1 cellular context compared by ENCODE assay signal in genomic region chr18:76528477-76529432, GRCh38.
TF ChIP-seq lines count a peak whose summit lies in the region.

No MANE protein-coding gene starts in this region.

TF ChIP-seq in HepG2, 621 proteins besides CTCF, POLR2A, EP300 and RAD21 (continued from another document and continues in another):
- TF ChIP-seq, protein P1, sequence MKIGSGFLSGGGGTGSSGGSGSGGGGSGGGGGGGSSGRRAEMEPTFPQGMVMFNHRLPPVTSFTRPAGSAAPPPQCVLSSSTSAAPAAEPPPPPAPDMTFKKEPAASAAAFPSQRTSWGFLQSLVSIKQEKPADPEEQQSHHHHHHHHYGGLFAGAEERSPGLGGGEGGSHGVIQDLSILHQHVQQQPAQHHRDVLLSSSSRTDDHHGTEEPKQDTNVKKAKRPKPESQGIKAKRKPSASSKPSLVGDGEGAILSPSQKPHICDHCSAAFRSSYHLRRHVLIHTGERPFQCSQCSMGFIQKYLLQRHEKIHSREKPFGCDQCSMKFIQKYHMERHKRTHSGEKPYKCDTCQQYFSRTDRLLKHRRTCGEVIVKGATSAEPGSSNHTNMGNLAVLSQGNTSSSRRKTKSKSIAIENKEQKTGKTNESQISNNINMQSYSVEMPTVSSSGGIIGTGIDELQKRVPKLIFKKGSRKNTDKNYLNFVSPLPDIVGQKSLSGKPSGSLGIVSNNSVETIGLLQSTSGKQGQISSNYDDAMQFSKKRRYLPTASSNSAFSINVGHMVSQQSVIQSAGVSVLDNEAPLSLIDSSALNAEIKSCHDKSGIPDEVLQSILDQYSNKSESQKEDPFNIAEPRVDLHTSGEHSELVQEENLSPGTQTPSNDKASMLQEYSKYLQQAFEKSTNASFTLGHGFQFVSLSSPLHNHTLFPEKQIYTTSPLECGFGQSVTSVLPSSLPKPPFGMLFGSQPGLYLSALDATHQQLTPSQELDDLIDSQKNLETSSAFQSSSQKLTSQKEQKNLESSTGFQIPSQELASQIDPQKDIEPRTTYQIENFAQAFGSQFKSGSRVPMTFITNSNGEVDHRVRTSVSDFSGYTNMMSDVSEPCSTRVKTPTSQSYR (CRISPR knock-in tag; IDR thresholded peaks at IDR 0.05; ENCODE audit: borderline replicate concordance), result no peak
- no peak for TF ChIP-seq NR2C2 (CRISPR knock-in tag; IDR thresholded peaks at IDR 0.05; ENCODE audit: borderline replicate concordance)
- no peak for TF ChIP-seq CREB1 (IDR thresholded peaks at IDR 0.05)
- peak; percentile 45; the same call in 1 of the 2 replicates for TF ChIP-seq CREB1 (CRISPR knock-in tag; IDR thresholded peaks at IDR 0.05)
- no peak for TF ChIP-seq SP140L (CRISPR knock-in tag; IDR thresholded peaks at IDR 0.05; ENCODE audit: borderline replicate concordance)
- TF ChIP-seq, protein P2, sequence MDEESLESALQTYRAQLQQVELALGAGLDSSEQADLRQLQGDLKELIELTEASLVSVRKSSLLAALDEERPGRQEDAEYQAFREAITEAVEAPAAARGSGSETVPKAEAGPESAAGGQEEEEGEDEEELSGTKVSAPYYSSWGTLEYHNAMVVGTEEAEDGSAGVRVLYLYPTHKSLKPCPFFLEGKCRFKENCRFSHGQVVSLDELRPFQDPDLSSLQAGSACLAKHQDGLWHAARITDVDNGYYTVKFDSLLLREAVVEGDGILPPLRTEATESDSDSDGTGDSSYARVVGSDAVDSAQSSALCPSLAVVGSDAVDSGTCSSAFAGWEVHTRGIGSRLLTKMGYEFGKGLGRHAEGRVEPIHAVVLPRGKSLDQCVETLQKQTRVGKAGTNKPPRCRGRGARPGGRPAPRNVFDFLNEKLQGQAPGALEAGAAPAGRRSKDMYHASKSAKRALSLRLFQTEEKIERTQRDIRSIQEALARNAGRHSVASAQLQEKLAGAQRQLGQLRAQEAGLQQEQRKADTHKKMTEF (CRISPR knock-in tag; IDR thresholded peaks at IDR 0.05), result no peak
- no peak for TF ChIP-seq ADNP (CRISPR knock-in tag; IDR thresholded peaks at IDR 0.05)
- no peak for TF ChIP-seq HNRNPH1 (optimal IDR thresholded peaks at IDR 0.05; ENCODE audit: low read depth, low read length)
- no peak for TF ChIP-seq PRPF4 (IDR thresholded peaks at IDR 0.05; ENCODE audit: low read depth, low read length, poor library complexity, severe bottlenecking)
- no peak for TF ChIP-seq RELA (CRISPR knock-in tag; IDR thresholded peaks at IDR 0.05)
- no peak for TF ChIP-seq KLF15 (CRISPR knock-in tag; IDR thresholded peaks at IDR 0.05; ENCODE audit: borderline replicate concordance)
- TF ChIP-seq ZMYM4 (CRISPR knock-in tag; IDR thresholded peaks at IDR 0.05), result peak; percentile 20; the same call in 1 of the 2 replicates
- no peak for TF ChIP-seq REPIN1 (CRISPR knock-in tag; IDR thresholded peaks at IDR 0.05; ENCODE audit: borderline replicate concordance, low read depth)
- no peak for TF ChIP-seq HNF4G (IDR thresholded peaks at IDR 0.05; ENCODE audit: borderline replicate concordance, low read depth, low read length)
- TF ChIP-seq HNF4G (CRISPR knock-in tag; IDR thresholded peaks at IDR 0.05; ENCODE audit: borderline replicate concordance, low read depth), result no peak; the same call in 1 of the 2 replicates
- TF ChIP-seq MEIS1 (CRISPR knock-in tag; IDR thresholded peaks at IDR 0.05; ENCODE audit: borderline replicate concordance), result no peak
- TF ChIP-seq, protein P3, sequence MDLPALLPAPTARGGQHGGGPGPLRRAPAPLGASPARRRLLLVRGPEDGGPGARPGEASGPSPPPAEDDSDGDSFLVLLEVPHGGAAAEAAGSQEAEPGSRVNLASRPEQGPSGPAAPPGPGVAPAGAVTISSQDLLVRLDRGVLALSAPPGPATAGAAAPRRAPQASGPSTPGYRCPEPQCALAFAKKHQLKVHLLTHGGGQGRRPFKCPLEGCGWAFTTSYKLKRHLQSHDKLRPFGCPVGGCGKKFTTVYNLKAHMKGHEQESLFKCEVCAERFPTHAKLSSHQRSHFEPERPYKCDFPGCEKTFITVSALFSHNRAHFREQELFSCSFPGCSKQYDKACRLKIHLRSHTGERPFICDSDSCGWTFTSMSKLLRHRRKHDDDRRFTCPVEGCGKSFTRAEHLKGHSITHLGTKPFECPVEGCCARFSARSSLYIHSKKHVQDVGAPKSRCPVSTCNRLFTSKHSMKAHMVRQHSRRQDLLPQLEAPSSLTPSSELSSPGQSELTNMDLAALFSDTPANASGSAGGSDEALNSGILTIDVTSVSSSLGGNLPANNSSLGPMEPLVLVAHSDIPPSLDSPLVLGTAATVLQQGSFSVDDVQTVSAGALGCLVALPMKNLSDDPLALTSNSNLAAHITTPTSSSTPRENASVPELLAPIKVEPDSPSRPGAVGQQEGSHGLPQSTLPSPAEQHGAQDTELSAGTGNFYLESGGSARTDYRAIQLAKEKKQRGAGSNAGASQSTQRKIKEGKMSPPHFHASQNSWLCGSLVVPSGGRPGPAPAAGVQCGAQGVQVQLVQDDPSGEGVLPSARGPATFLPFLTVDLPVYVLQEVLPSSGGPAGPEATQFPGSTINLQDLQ (CRISPR knock-in tag; IDR thresholded peaks at IDR 0.05), result peak; percentile 49; the same call in 1 of the 2 replicates
- TF ChIP-seq GTF2F1 (IDR thresholded peaks at IDR 0.05; ENCODE audit: low read length), result no peak
- TF ChIP-seq, protein P4, sequence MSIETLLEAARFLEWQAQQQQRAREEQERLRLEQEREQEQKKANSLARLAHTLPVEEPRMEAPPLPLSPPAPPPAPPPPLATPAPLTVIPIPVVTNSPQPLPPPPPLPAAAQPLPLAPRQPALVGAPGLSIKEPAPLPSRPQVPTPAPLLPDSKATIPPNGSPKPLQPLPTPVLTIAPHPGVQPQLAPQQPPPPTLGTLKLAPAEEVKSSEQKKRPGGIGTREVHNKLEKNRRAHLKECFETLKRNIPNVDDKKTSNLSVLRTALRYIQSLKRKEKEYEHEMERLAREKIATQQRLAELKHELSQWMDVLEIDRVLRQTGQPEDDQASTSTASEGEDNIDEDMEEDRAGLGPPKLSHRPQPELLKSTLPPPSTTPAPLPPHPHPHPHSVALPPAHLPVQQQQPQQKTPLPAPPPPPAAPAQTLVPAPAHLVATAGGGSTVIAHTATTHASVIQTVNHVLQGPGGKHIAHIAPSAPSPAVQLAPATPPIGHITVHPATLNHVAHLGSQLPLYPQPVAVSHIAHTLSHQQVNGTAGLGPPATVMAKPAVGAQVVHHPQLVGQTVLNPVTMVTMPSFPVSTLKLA (IDR thresholded peaks at IDR 0.05), result no peak
- TF ChIP-seq NFYB (CRISPR knock-in tag; IDR thresholded peaks at IDR 0.05), result no peak
- no peak for TF ChIP-seq MBNL3 (CRISPR knock-in tag; conservative IDR thresholded peaks at IDR 0.05)
- TF ChIP-seq ZNF138 (CRISPR knock-in tag; IDR thresholded peaks at IDR 0.05; ENCODE audit: low read depth), result no peak
- no peak for TF ChIP-seq NKX3-1 (CRISPR knock-in tag; IDR thresholded peaks at IDR 0.05)
- TF ChIP-seq ZNF563 (CRISPR knock-in tag; IDR thresholded peaks at IDR 0.05), result no peak
- no peak for TF ChIP-seq KLF13 (CRISPR knock-in tag; IDR thresholded peaks at IDR 0.05)
- no peak for TF ChIP-seq ZNF335 (CRISPR knock-in tag; IDR thresholded peaks at IDR 0.05)
- no peak for TF ChIP-seq SRY (CRISPR knock-in tag; IDR thresholded peaks at IDR 0.05)
- TF ChIP-seq CCAR2 (optimal IDR thresholded peaks at IDR 0.05; ENCODE audit: low read depth, low read length), result no peak
- TF ChIP-seq TCF7L2 (IDR thresholded peaks at IDR 0.05; ENCODE audit: low read depth, low read length), result no peak
- TF ChIP-seq UBTF (CRISPR knock-in tag; IDR thresholded peaks at IDR 0.05), result no peak
- no peak for TF ChIP-seq ZNF749 (CRISPR knock-in tag; IDR thresholded peaks at IDR 0.05; ENCODE audit: borderline replicate concordance)
- no peak for TF ChIP-seq KDM5A (IDR thresholded peaks at IDR 0.05; ENCODE audit: borderline replicate concordance, low read length)
- no peak for TF ChIP-seq ZNF430 (CRISPR knock-in tag; IDR thresholded peaks at IDR 0.05)
- no peak for TF ChIP-seq ZNF263 (CRISPR knock-in tag; IDR thresholded peaks at IDR 0.05)
- TF ChIP-seq POLR2AphosphoS2 (IDR thresholded peaks at IDR 0.05; ENCODE audit: low read depth, low read length), result no peak
- TF ChIP-seq ZSCAN25 (CRISPR knock-in tag; IDR thresholded peaks at IDR 0.05), result peak; percentile 30; the same call in 1 of the 2 replicates
- peak; percentile 92 for TF ChIP-seq BHLHE40 (IDR thresholded peaks at IDR 0.05; ENCODE audit: low read length)
- no peak for TF ChIP-seq ZNF331 (CRISPR knock-in tag; IDR thresholded peaks at IDR 0.05)
- TF ChIP-seq CEBPG (CRISPR knock-in tag; IDR thresholded peaks at IDR 0.05), result peak; percentile 17; the same call in 1 of the 2 replicates
- TF ChIP-seq ZBTB3 (CRISPR knock-in tag; IDR thresholded peaks at IDR 0.05; ENCODE audit: borderline replicate concordance, low read depth), result no peak
- no peak; the same call in 1 of the 2 replicates for TF ChIP-seq MAX (IDR thresholded peaks at IDR 0.05)
- TF ChIP-seq ZFP36 (IDR thresholded peaks at IDR 0.05; ENCODE audit: borderline replicate concordance, low read depth, low read length, partially characterized antibody), result no peak
- TF ChIP-seq BCL3 (CRISPR knock-in tag; IDR thresholded peaks at IDR 0.05), result no peak
- no peak for TF ChIP-seq GATAD1 (CRISPR knock-in tag; IDR thresholded peaks at IDR 0.05)
- TF ChIP-seq ZNF720 (CRISPR knock-in tag; IDR thresholded peaks at IDR 0.05), result no peak
- no peak for TF ChIP-seq ZC3H13 (CRISPR knock-in tag; IDR thresholded peaks at IDR 0.05)
- TF ChIP-seq ZNF788 (CRISPR knock-in tag; IDR thresholded peaks at IDR 0.05; ENCODE audit: borderline replicate concordance), result no peak
- TF ChIP-seq XBP1 (CRISPR knock-in tag; IDR thresholded peaks at IDR 0.05), result no peak
- peak; percentile 86; the same call in 1 of the 2 replicates for TF ChIP-seq ZBTB7A (CRISPR knock-in tag; IDR thresholded peaks at IDR 0.05)
- TF ChIP-seq ZMYM2 (CRISPR knock-in tag; IDR thresholded peaks at IDR 0.05), result no peak
- TF ChIP-seq SPEN (CRISPR knock-in tag; IDR thresholded peaks at IDR 0.05; ENCODE audit: low read depth), result no peak
- no peak for TF ChIP-seq IKZF4 (CRISPR knock-in tag; IDR thresholded peaks at IDR 0.05; ENCODE audit: borderline replicate concordance, low read depth, not compliant biosample characterization)
- TF ChIP-seq FOXK1 (CRISPR knock-in tag; IDR thresholded peaks at IDR 0.05; ENCODE audit: borderline replicate concordance, low read depth), result no peak
- TF ChIP-seq SKI (IDR thresholded peaks at IDR 0.05; ENCODE audit: partially characterized antibody), result no peak
- TF ChIP-seq, protein P5, sequence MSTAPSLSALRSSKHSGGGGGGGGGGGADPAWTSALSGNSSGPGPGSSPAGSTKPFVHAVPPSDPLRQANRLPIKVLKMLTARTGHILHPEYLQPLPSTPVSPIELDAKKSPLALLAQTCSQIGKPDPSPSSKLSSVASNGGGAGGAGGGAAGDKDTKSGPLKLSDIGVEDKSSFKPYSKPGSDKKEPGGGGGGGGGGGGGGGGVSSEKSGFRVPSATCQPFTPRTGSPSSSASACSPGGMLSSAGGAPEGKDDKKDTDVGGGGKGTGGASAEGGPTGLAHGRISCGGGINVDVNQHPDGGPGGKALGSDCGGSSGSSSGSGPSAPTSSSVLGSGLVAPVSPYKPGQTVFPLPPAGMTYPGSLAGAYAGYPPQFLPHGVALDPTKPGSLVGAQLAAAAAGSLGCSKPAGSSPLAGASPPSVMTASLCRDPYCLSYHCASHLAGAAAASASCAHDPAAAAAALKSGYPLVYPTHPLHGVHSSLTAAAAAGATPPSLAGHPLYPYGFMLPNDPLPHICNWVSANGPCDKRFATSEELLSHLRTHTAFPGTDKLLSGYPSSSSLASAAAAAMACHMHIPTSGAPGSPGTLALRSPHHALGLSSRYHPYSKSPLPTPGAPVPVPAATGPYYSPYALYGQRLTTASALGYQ (CRISPR knock-in tag; IDR thresholded peaks at IDR 0.05), result no peak
